Comparison of ENCODE assay signal across 8 cellular contexts in the genomic region with DNA sequence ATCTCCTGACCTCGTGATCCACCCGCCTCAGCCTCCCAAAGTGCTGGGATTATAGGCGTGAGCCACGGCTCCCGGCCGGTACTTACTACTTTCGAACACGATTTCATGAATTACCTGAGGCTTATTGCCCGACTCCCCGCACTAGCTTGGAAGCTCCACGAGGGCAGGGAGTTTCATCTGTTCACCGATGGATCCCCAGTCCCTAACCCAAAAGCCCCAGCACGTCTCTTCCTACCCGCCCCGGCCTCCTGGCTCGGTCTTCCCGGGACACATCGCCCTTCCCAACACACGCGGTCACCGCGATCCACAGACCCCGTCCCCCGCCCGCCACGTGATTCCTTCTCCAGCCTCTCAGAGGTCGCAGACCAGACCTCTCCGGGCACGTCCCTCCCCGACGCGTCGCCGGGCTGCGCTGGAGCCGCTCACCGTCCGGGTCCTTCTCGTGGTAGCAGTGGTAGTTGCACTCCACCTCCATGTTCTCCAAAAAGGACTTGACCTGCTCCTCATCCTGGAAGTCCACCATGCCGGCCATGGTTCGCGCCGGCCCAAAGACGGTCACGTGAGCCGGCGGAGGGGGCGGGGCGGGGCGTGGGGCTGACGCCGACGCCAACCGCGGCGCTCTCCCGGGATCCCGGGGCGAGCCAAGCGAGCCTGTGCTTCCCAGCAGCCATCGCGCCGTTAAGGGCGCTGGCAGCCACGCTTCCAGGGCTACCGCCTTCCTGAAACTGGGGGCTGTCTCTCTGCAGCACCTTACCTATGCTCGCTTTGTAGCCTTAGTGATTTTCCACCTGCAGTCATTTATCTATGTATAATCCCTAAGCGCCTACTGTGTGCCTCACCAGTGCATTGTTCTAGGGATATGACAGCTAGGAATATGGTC. TPM values are rescaled to one million over a fixed set of nuclear protein-coding genes. Genes with fewer than 3 reads are reported as not detected.
DNase-seq lines count a peak whose midpoint lies in the region; TF ChIP-seq lines count a peak whose summit lies in the region.

A gene (minus strand): TSS at position 553 of the 880 bp plus-strand sequence. CDS start 21 bp downstream, at position 532.

- H3K4me1 ChIP-seq in ES-I3 (ENCODE audit: insufficient read depth, low read length) = no peaks in the 10 kb centered on the region
- H3K4me1 ChIP-seq in left ventricle myocardium inferior = peaks cover 34% of the 10 kb centered on the region

- peak within 1 kb of the TSS; percentile 90 for H3K27ac ChIP-seq in left ventricle myocardium inferior (replicated peaks)

- H3K27me3 Mint-ChIP-seq in T-helper 1 cell treated with Interleukin-12 subunit alpha and Interleukin-12 subunit beta and Interleukin-4 antibody, amounts not matched to agents 30 μg/mL and 1 μg/mL, for 36 hours (ENCODE audit: low read depth) = peaks cover 6% of the 10 kb centered on the region

- H3K9me3 ChIP-seq in ES-I3 (ENCODE audit: control insufficient read depth, insufficient read depth, low read length) (no peaks in the 10 kb centered on the region), left ventricle myocardium inferior (replicated peaks) (no peaks in the 10 kb centered on the region)

- TF ChIP-seq CTCF in HFF-Myc (IDR thresholded peaks at IDR 0.05; ENCODE audit: low read depth, low read length, missing control alignments) = no peak
- TF ChIP-seq CTCF in left ventricle myocardium inferior (IDR thresholded peaks at IDR 0.05; ENCODE audit: borderline replicate concordance) = no peak

- H3K9me3 Mint-ChIP-seq in T-helper 1 cell treated with Interleukin-12 subunit alpha and Interleukin-12 subunit beta and Interleukin-4 antibody, amounts not matched to agents 30 μg/mL and 1 μg/mL, for 36 hours = no peaks in the 10 kb centered on the region

- peak within 1 kb of the TSS; percentile 92 for H3K4me3 Mint-ChIP-seq in T-helper 1 cell treated with Interleukin-12 subunit alpha and Interleukin-12 subunit beta and Interleukin-4 antibody, amounts not matched to agents 30 μg/mL and 1 μg/mL, for 36 hours

- H3K4me3 ChIP-seq in HFF-Myc (replicated peaks; ENCODE audit: low read depth, low read length) (peak within 1 kb of the TSS; percentile 65), left ventricle myocardium inferior (peak within 1 kb of the TSS; percentile 86)

- H3K9ac ChIP-seq in ES-I3 (ENCODE audit: low read depth, low read length) = peak within 1 kb of the TSS; percentile 98

- H3K36me3 Mint-ChIP-seq in T-helper 1 cell treated with Interleukin-12 subunit alpha and Interleukin-12 subunit beta and Interleukin-4 antibody, amounts not matched to agents 30 μg/mL and 1 μg/mL, for 36 hours (ENCODE audit: low read depth) = peaks cover 11% of the 10 kb centered on the region

- intact Hi-C loops in left ventricle myocardium inferior (cut with micrococcal nuclease) = no loop called here
- intact Hi-C loops in posterior vena cava (cut with DNase I) = no loop called here

- no peak for DNase-seq in HFF-Myc (ENCODE audit: extremely low read depth, low read depth)
- DNase-seq in NCI-H1436 (lab: John Stamatoyannopoulos, UW) = peak; percentile 72
- peak; percentile 20 to 91 (median 79) for DNase-seq in amygdala (lab: John Stamatoyannopoulos, UW)
- peak; percentile 90 for DNase-seq in left ventricle myocardium inferior
- peak; percentile 95 for DNase-seq in posterior vena cava (ENCODE audit: low spot score)
- DNase-seq in ureter (ENCODE audit: low spot score) = peak; percentile 88

- H3K36me3 ChIP-seq in ES-I3 (ENCODE audit: insufficient read depth, low read length) = no peaks in the 10 kb centered on the region
- no peaks in the 10 kb centered on the region for H3K36me3 ChIP-seq in left ventricle myocardium inferior

- H3K4me1 Mint-ChIP-seq in T-helper 1 cell treated with Interleukin-12 subunit alpha and Interleukin-12 subunit beta and Interleukin-4 antibody, amounts not matched to agents 30 μg/mL and 1 μg/mL, for 36 hours (ENCODE audit: low read depth) = peaks cover 28% of the 10 kb centered on the region

- no peaks in the 10 kb centered on the region for H3K27me3 ChIP-seq in left ventricle myocardium inferior (ENCODE audit: low read depth)

- H3K27ac Mint-ChIP-seq in T-helper 1 cell treated with Interleukin-12 subunit alpha and Interleukin-12 subunit beta and Interleukin-4 antibody, amounts not matched to agents 30 μg/mL and 1 μg/mL, for 36 hours = peak within 1 kb of the TSS; percentile 87

RNA-seq across cellular contexts. Expression of the gene that starts here (rescaled TPM):
- 18.5 TPM for total RNA-seq in left ventricle myocardium inferior
- 10 to 100 TPM; 13.7 to 14.1 TPM for total RNA-seq in posterior vena cava
- total RNA-seq in ureter = 25.4 TPM
